Comparison of ENCODE assay signal across 8 cellular contexts in the genomic region with DNA sequence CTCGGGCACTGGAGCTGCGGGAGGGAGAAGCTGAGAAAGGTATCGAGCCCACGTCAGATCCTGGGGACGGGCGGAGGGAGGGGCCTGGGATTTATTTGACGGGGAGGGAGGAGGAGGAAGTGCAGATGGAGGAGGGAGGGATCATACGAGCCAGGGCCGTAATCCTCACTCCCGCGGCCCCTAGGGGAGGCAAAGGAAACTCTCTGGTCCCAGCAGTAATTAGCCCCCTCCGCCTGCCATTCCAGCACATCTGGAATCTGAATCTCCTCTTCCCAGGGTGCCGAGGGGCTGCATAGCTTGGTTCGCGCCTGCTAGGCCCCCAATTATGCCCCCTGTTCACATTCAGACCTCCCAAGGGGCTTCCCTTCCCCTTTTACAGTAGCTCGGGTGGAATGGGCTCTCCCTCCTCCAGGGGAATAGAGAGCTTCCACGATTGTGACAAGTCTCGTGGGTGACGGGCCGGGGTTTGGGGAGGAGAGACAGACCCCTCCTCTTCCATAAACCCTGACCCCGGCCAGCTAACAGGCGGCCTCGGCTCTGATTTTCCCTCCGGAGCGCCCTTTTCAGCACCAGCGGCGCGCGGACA. TPM values are rescaled to one million over a fixed set of nuclear protein-coding genes. Genes with fewer than 3 reads are reported as not detected.
DNase-seq lines count a peak whose midpoint lies in the region; ATAC-seq and TF ChIP-seq lines count a peak whose summit lies in the region.

A gene (minus strand): TSS at position 35 of the 586 bp plus-strand sequence. CDS start 531 bp downstream, outside the sequence.

- H3K4me1 ChIP-seq in HEK293 (ENCODE audit: control insufficient read depth, insufficient read depth, low read length) (peaks cover 2% of the 10 kb centered on the region; the same call in 1 of the 2 replicates), foreskin keratinocyte (no peaks in the 10 kb centered on the region), tibial artery (peaks cover 0 to 26% (median 12%) of the 10 kb centered on the region in 4 donors)

- H3K9me3 Mint-ChIP-seq in activated T-cell treated with anti-CD3 and anti-CD28 coated beads, Interleukin-2, amount 50 U/mL, for 24 hours: no peaks in the 10 kb centered on the region

- intact Hi-C loops in tibial artery (cut with DNase I; ENCODE audit: low total_unique reads): no loop called here

- H3K27me3 ChIP-seq in BJ (ENCODE audit: control insufficient read depth, insufficient read depth, low read length) (peaks cover 2% of the 10 kb centered on the region), foreskin keratinocyte (peaks cover 19% of the 10 kb centered on the region), neural cell (ENCODE audit: insufficient read depth, low read depth, low read length) (no peaks in the 10 kb centered on the region), tibial artery (peaks cover 2 to 48% of the 10 kb centered on the region in 2 donors)

- H3K27ac ChIP-seq in HEK293 (ENCODE audit: extremely low read depth, low read depth, low read length): no peak within 1 kb of the TSS
- no peak within 1 kb of the TSS for H3K27ac ChIP-seq in foreskin keratinocyte
- H3K27ac ChIP-seq in neural cell (ENCODE audit: low read length): peak within 1 kb of the TSS; percentile 98
- no peak within 1 kb of the TSS for H3K27ac ChIP-seq in tibial artery

- H2AFZ ChIP-seq in neural cell (ENCODE audit: low read depth, low read length): peak within 1 kb of the TSS; percentile 87

- peaks cover 22% of the 10 kb centered on the region for H3K79me2 ChIP-seq in neural cell (replicated peaks; ENCODE audit: insufficient read depth, low read length)

- no peaks in the 10 kb centered on the region for H3K36me3 Mint-ChIP-seq in activated T-cell treated with anti-CD3 and anti-CD28 coated beads, Interleukin-2, amount 50 U/mL, for 24 hours (ENCODE audit: low read depth)

- ATAC-seq in foreskin keratinocyte (peak; percentile 76), HG02642 (IDR thresholded peaks at IDR 0.05; ENCODE audit: poor library complexity, unreplicated experiment) (no peak)

- CTCF ChIA-PET in BJ (lab: Yijun Ruan, JAX): interaction anchor here (1.2 to 2.0 kb wide), 5 partner anchors 9 to 121 kb away, joined by 4 to 9 read pairs (median 5); no protein-coding TSS in a partner anchor
- CTCF ChIA-PET in HEK293 (lab: Yijun Ruan, JAX): interaction anchor here (0.7 to 2.1 kb wide), 5 partner anchors 27 to 123 kb away, joined by 3 to 10 read pairs (median 3); a partner anchor contains a TSS

- peaks cover 17% of the 10 kb centered on the region for H3K4me1 Mint-ChIP-seq in activated T-cell treated with anti-CD3 and anti-CD28 coated beads, Interleukin-2, amount 50 U/mL, for 24 hours (ENCODE audit: low read depth)

- peak; percentile 46 for TF ChIP-seq EP300 in neural cell (conservative IDR thresholded peaks at IDR 0.05; ENCODE audit: poor library complexity, severe bottlenecking)

- POLR2A ChIA-PET in BJ (lab: Charles Lee) (interaction anchor here (0.6 kb wide), 1 partner anchor 74 kb away, joined by 3 read pairs; a partner anchor contains a TSS), HEK293 (lab: Yijun Ruan, JAX) (interaction anchor here (0.5 to 2.2 kb wide), 21 partner anchors 9 to 107 kb away, joined by 3 to 13 read pairs (median 4); a partner anchor contains a TSS)

- no peaks in the 10 kb centered on the region for H3F3A ChIP-seq in neural cell (ENCODE audit: insufficient read depth, low read length, poor library complexity, severe bottlenecking)

- H3K4me3 ChIP-seq in BJ (ENCODE audit: low read depth, low read length) (peak within 1 kb of the TSS; percentile 84), HEK293 (ENCODE audit: low read depth, low read length) (peak within 1 kb of the TSS; percentile 51), neural cell (ENCODE audit: low read length) (peak within 1 kb of the TSS; percentile 75), tibial artery (peak within 1 kb of the TSS; percentile 49 to 56)

- peak within 1 kb of the TSS; percentile 75 for H3K27ac Mint-ChIP-seq in activated T-cell treated with anti-CD3 and anti-CD28 coated beads, Interleukin-2, amount 50 U/mL, for 24 hours

- H4K20me1 ChIP-seq in neural cell (ENCODE audit: insufficient read depth): no peaks in the 10 kb centered on the region

- no peaks in the 10 kb centered on the region for H3K9me2 ChIP-seq in neural cell (ENCODE audit: insufficient read depth, low read length)

- DNase-seq in BJ (ENCODE audit: low read depth) (peak; percentile 59), NCI-H510A treated with DMSO at 0.1 percent for 48 hours (lab: John Stamatoyannopoulos, UW) (peak; percentile 99), foreskin keratinocyte (peak; percentile 64 to 81), tibial artery (peak in 1 of 2 donors; percentile 45)
- no peak for DNase-seq in activated T-cell treated with anti-CD3 and anti-CD28 coated beads, Interleukin-2, amount 50 U/mL, for 24 hours

- H3K4me3 Mint-ChIP-seq in activated T-cell treated with anti-CD3 and anti-CD28 coated beads, Interleukin-2, amount 50 U/mL, for 24 hours: peak within 1 kb of the TSS; percentile 84

- peak within 1 kb of the TSS; percentile 98 for H3K9ac ChIP-seq in neural cell (ENCODE audit: low read length)

- H3K36me3 ChIP-seq in BJ (ENCODE audit: control insufficient read depth, insufficient read depth, low read length): no peaks in the 10 kb centered on the region
- H3K36me3 ChIP-seq in HEK293 (ENCODE audit: control insufficient read depth in 2 of 2, insufficient read depth in 1 of 2, low read length in 2 of 2): no peaks in the 10 kb centered on the region
- H3K36me3 ChIP-seq in neural cell (ENCODE audit: insufficient read depth, low read length): no peaks in the 10 kb centered on the region
- H3K36me3 ChIP-seq in tibial artery: no peaks in the 10 kb centered on the region

- peak; percentile 50 for TF ChIP-seq CTCF in BJ (IDR thresholded peaks at IDR 0.05; ENCODE audit: insufficient read depth, low read depth, low read length)
- TF ChIP-seq CTCF in HEK293 (tag by site-specific recombination; IDR thresholded peaks at IDR 0.05): peak; percentile 79; the same call in 1 of the 2 replicates
- TF ChIP-seq CTCF in foreskin keratinocyte (conservative IDR thresholded peaks at IDR 0.05): peak; percentile 47
- peak; percentile 60 for TF ChIP-seq CTCF in neural cell (IDR thresholded peaks at IDR 0.05; ENCODE audit: poor library complexity, severe bottlenecking)
- no peak for TF ChIP-seq CTCF in tibial artery (IDR thresholded peaks at IDR 0.05)

- peak within 1 kb of the TSS; percentile 94 for H3K4me2 ChIP-seq in neural cell (ENCODE audit: low read length)

- H3K9me3 ChIP-seq in HEK293 (ENCODE audit: control insufficient read depth, insufficient read depth, low read depth, low read length) (no peaks in the 10 kb centered on the region), neural cell (ENCODE audit: low read length) (no peaks in the 10 kb centered on the region), tibial artery (no peaks in the 10 kb centered on the region)

- TF ChIP-seq RAD21 in neural cell (conservative IDR thresholded peaks at IDR 0.05): peak; percentile 30

- H3K27me3 Mint-ChIP-seq in activated T-cell treated with anti-CD3 and anti-CD28 coated beads, Interleukin-2, amount 50 U/mL, for 24 hours: peaks cover 27% of the 10 kb centered on the region

TF ChIP-seq in HEK293, 187 proteins besides CTCF, POLR2A, EP300 and RAD21 (continues in another document):
- TF ChIP-seq, protein P1, sequence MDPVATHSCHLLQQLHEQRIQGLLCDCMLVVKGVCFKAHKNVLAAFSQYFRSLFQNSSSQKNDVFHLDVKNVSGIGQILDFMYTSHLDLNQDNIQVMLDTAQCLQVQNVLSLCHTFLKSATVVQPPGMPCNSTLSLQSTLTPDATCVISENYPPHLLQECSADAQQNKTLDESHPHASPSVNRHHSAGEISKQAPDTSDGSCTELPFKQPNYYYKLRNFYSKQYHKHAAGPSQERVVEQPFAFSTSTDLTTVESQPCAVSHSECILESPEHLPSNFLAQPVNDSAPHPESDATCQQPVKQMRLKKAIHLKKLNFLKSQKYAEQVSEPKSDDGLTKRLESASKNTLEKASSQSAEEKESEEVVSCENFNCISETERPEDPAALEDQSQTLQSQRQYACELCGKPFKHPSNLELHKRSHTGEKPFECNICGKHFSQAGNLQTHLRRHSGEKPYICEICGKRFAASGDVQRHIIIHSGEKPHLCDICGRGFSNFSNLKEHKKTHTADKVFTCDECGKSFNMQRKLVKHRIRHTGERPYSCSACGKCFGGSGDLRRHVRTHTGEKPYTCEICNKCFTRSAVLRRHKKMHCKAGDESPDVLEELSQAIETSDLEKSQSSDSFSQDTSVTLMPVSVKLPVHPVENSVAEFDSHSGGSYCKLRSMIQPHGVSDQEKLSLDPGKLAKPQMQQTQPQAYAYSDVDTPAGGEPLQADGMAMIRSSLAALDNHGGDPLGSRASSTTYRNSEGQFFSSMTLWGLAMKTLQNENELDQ (tag by site-specific recombination; IDR thresholded peaks at IDR 0.05; ENCODE audit: low read depth): no peak

TF ChIP-seq in neural cell, 6 proteins besides CTCF, POLR2A, EP300 and RAD21 (continues in another document):
- TF ChIP-seq, protein P2, sequence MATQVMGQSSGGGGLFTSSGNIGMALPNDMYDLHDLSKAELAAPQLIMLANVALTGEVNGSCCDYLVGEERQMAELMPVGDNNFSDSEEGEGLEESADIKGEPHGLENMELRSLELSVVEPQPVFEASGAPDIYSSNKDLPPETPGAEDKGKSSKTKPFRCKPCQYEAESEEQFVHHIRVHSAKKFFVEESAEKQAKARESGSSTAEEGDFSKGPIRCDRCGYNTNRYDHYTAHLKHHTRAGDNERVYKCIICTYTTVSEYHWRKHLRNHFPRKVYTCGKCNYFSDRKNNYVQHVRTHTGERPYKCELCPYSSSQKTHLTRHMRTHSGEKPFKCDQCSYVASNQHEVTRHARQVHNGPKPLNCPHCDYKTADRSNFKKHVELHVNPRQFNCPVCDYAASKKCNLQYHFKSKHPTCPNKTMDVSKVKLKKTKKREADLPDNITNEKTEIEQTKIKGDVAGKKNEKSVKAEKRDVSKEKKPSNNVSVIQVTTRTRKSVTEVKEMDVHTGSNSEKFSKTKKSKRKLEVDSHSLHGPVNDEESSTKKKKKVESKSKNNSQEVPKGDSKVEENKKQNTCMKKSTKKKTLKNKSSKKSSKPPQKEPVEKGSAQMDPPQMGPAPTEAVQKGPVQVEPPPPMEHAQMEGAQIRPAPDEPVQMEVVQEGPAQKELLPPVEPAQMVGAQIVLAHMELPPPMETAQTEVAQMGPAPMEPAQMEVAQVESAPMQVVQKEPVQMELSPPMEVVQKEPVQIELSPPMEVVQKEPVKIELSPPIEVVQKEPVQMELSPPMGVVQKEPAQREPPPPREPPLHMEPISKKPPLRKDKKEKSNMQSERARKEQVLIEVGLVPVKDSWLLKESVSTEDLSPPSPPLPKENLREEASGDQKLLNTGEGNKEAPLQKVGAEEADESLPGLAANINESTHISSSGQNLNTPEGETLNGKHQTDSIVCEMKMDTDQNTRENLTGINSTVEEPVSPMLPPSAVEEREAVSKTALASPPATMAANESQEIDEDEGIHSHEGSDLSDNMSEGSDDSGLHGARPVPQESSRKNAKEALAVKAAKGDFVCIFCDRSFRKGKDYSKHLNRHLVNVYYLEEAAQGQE (IDR thresholded peaks at IDR 0.05; ENCODE audit: borderline replicate concordance): peak; percentile 88

RNA-seq across cellular contexts. Expression of the gene that starts here (rescaled TPM):
- polyA plus RNA-seq in BJ (2011; rRNA removed) (8.1 and 19.3 TPM in 2 replicates), foreskin keratinocyte (2.4 and 2.7 TPM in 2 replicates), neural cell (48.8 and 52.7 TPM in 2 replicates)
- polyA minus RNA-seq in BJ (2011; rRNA and poly(A)+ RNA removed): 2.2 and 3.3 TPM in 2 replicates
- 2.0 and 2.6 TPM in 2 replicates for total RNA-seq in foreskin keratinocyte
- 68.6 and 76.7 TPM in 2 replicates for polyA minus RNA-seq in neural cell

Comparison
In these comparisons a context has a peak if more than half of its experiments do, and no peak if none do; other contexts are left out.
1. CTCF ChIP-seq: peak in BJ (single experiment), HEK293 (single experiment), foreskin keratinocyte (single experiment) and neural cell (single experiment); none in tibial artery (0 of 2).
2. Peak in every context shown above with its lines, with median percentiles within 50 percentile points of each other: H3K4me3 ChIP-seq.